35 cellular contexts compared by ENCODE assay signal in the genomic region with DNA sequence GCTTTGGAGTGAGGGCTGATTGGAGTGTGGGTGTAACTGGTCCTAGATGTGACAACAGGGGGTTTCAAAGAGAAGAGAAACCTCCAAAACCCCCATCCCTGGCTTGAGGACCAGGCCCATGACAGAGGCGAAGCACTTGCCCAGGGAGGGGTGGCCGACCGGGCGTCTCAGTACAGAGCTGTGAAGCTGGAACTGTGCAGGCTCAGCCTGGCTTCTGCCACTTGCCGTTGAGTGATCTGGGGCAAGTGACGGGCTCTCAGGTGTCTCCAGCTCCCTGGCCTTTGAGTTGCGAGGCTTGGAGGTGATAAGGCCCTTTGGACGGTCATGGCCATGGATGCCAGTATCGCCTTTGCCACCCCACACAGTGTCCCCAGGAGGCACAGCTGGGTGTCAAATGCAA.
"Had no signal": no experiment of that assay in that cellular context is flagged by ENCODE, and none has a peak within 500 bp of the region (broad histone marks: within the 10 kb centered on the region; RNA-seq: fewer than 3 reads in every experiment).

No MANE protein-coding gene starts in this region.

- H3K36me3 ChIP-seq: MG63 had no signal

- H3K27me3 ChIP-seq: MG63 had no signal

- H3K9ac ChIP-seq: KMS-11 had no signal

- H3K9me3 ChIP-seq: MG63 had no signal

- H3K27ac ChIP-seq: KMS-11 had no signal

- H3K4me3 ChIP-seq: MG63 had no signal

- H3K4me2 ChIP-seq: KMS-11 had no signal

- DNase-seq: Karpas-422, Kasumi-1, MG63, MM.1S, MV-4-11, NCI-H1048, NCI-H1092, NCI-H1092 treated with DMSO at 0.1 percent for 48 hours, NCI-H1105, NCI-H1105 treated with DMSO at 0.1 percent for 48 hours, NCI-H1417, NCI-H1417 treated with DMSO at 0.1 percent for 48 hours, NCI-H1436, NCI-H1436 treated with DMSO at 0.1 percent for 48 hours, NCI-H146, NCI-H1694, NCI-H1694 treated with DMSO at 0.1 percent for 48 hours, NCI-H187, NCI-H187 treated with DMSO at 0.1 percent for 48 hours, NCI-H1930, NCI-H2029, NCI-H2029 treated with DMSO at 0.1 percent for 48 hours, NCI-H2081, NCI-H2081 treated with DMSO at 0.1 percent for 48 hours, NCI-H2107, NCI-H2171, NCI-H2171 treated with DMSO at 0.1 percent for 48 hours, NCI-H2227 treated with DMSO at 0.1 percent for 48 hours, NCI-H226, NCI-H345, NCI-H446, NCI-H446 treated with DMSO at 0.1 percent for 48 hours, NCI-H510A, NCI-H510A treated with DMSO at 0.1 percent for 48 hours had no signal
